Comparison of ENCODE assay signal across 8 cellular contexts in the genomic region with DNA sequence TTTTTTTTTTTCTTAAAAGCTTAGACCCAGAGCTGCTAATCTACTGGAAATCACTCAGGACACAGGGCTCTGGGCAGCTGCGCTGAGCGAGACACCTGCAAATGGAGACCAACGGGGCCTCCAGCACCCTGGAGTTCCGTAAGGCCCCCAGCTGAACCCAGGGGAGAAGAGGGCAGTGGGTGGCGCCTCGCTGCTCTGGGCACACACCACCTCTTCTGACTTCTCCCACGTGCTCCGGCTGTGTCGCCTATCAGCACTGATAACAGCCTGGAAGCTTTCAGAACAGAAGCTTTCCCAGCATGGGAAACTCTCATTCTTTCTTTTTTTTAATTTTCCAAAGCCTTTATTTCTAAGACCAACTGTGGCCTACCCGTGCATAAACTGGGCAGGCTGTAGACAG.
DNase-seq lines count a peak whose midpoint lies in the region; ATAC-seq, FAIRE-seq and TF ChIP-seq lines count a peak whose summit lies in the region.
"Not testable (repeated sequence)": the region's sequence is repeated elsewhere in the genome, so short reads cannot be mapped to it uniquely, and the experiment has no call there.

No MANE protein-coding gene starts in this region.

- H3K27ac ChIP-seq in heart left ventricle; heart right ventricle; right cardiac atrium (ENCODE audit: low read length); pancreas: not testable (repeated sequence)

- not testable (repeated sequence) for FAIRE-seq in pancreas (lab: Jason Lieb, UNC)

- not testable (repeated sequence) for TF ChIP-seq CTCF in heart left ventricle (IDR thresholded peaks at IDR 0.05); heart right ventricle (IDR thresholded peaks at IDR 0.05); pancreas (IDR thresholded peaks at IDR 0.05)

- intact Hi-C loops in Right ventricle myocardium inferior (cut with DNase I); Right ventricle myocardium superior (cut with DNase I); heart left ventricle (cut with DNase I); heart right ventricle (cut with DNase I); left cardiac atrium (cut with DNase I); left ventricle myocardium superior (cut with micrococcal nuclease); right cardiac atrium (cut with DNase I); pancreas (cut with DNase I): not testable (repeated sequence)

- H3K36me3 ChIP-seq in heart left ventricle, heart right ventricle, pancreas: not testable (repeated sequence)

- TF ChIP-seq POLR2A in heart left ventricle (IDR thresholded peaks at IDR 0.05) = not testable (repeated sequence)

- H3K9me3 ChIP-seq in heart left ventricle; heart right ventricle; right cardiac atrium (ENCODE audit: control insufficient read depth, low read length); pancreas: not testable (repeated sequence)

- not testable (repeated sequence) for H3K27me3 ChIP-seq in heart left ventricle; heart right ventricle; right cardiac atrium (ENCODE audit: control insufficient read depth, insufficient read depth); pancreas

- ATAC-seq in Right ventricle myocardium inferior = peak; percentile 68
- ATAC-seq in Right ventricle myocardium superior (ENCODE audit: poor library complexity) = peak; percentile 85
- ATAC-seq in heart left ventricle = peak; percentile 76 to 88 (median 82)
- peak; percentile 52 to 93 (median 83) for ATAC-seq in heart right ventricle
- peak; percentile 62 to 63 for ATAC-seq in left cardiac atrium
- ATAC-seq in left ventricle myocardium superior = peak; percentile 87
- peak; percentile 57 to 60 for ATAC-seq in right cardiac atrium
- peak in 3 of 4 donors; percentile 48 to 81 (median 65) for ATAC-seq in pancreas

- not testable (repeated sequence) for DNase-seq in Right ventricle myocardium inferior (ENCODE audit: missing footprints); Right ventricle myocardium superior; heart left ventricle; heart right ventricle; left cardiac atrium; left ventricle myocardium superior; right cardiac atrium; pancreas

- not testable (repeated sequence) for H3K4me1 ChIP-seq in heart left ventricle; heart right ventricle; right cardiac atrium (ENCODE audit: control insufficient read depth, insufficient read depth, low read length); pancreas

- not testable (repeated sequence) for H3K4me3 ChIP-seq in heart left ventricle; heart right ventricle; right cardiac atrium (ENCODE audit: low read length); pancreas

- no CpG with 5 or more reads among the region's 10 CpGs for WGBS in heart left ventricle, 4 donors
- WGBS in heart right ventricle, 2 donors = no CpG with 5 or more reads among the region's 10 CpGs
- whole genome bisulfite sequencing in right cardiac atrium = no CpG with 5 or more reads among the region's 10 CpGs
- no CpG with 5 or more reads among the region's 10 CpGs for WGBS in pancreas, 2 donors
